ENCODE assay signal across 28 cellular contexts in genomic region chr13:96836733-96837132, GRCh38.
"Had no signal": no experiment of that assay in that cellular context is flagged by ENCODE, and none has a peak within 500 bp of the region (broad histone marks: within the 10 kb centered on the region; RNA-seq: fewer than 3 reads in every experiment).

No MANE protein-coding gene starts in this region.

- H3K4me3 ChIP-seq: neural progenitor cell, ovary, psoas muscle, right lobe of liver, sigmoid colon, suprapubic skin, testis, tibial artery, transverse colon, upper lobe of left lung, vagina had no signal

- H3K9me3 ChIP-seq: ovary, right lobe of liver, suprapubic skin, testis, transverse colon, upper lobe of left lung, vagina had no signal

- H3K36me3 ChIP-seq: neural progenitor cell, ovary, right lobe of liver, sigmoid colon, suprapubic skin, tibial artery, transverse colon, upper lobe of left lung, vagina had no signal

- H3K27ac ChIP-seq: neural progenitor cell, ovary, parathyroid adenoma, psoas muscle, right lobe of liver, sigmoid colon, suprapubic skin, testis, tibial artery, transverse colon, upper lobe of left lung, vagina had no signal

- ATAC-seq: naive thymus-derived CD4-positive, alpha-beta T cell; natural killer cell; psoas muscle; right cardiac atrium; right lobe of liver; stimulated activated memory B cell treated with anti-CD40 and anti-IgM and Interleukin-4, amounts not matched to agents 10 μg/mL and 1 μg/mL and 100 μg/mL, for 72 hours; stimulated activated naive CD8-positive, alpha-beta T cell treated with anti-CD3 and anti-CD28 coated beads, Interleukin-15, amount 100 ng/mL, for 72 hours; stimulated activated naive CD8-positive, alpha-beta T cell treated with anti-CD3 and anti-CD28 coated beads, Interleukin-15, Interleukin-2, amounts not matched to agents 100 U/mL and 50 U/mL, for 24 hours had no signal

- H3K4me2 ChIP-seq: neural progenitor cell had no signal

- H3K27me3 ChIP-seq: neural progenitor cell, ovary, right lobe of liver, sigmoid colon, suprapubic skin, testis, tibial artery, transverse colon, upper lobe of left lung, vagina had no signal

- DNase-seq: naive thymus-derived CD4-positive, alpha-beta T cell; natural killer cell; occipital lobe; ovary; posterior cingulate gyrus; psoas muscle; right cardiac atrium; right lobe of liver; sigmoid colon; small intestine; stimulated activated CD4-positive, alpha-beta T cell treated with anti-CD3 and anti-CD28 coated beads, Interleukin-15, amount 100 ng/mL, for 24 hours; stimulated activated CD4-positive, alpha-beta T cell treated with anti-CD3 and anti-CD28 coated beads, Interleukin-2, amount 100 ng/mL, for 24 hours; stimulated activated CD4-positive, alpha-beta T cell treated with anti-CD3 and anti-CD28 coated beads, Interleukin-2, amount 100 ng/mL, for 48 hours; stimulated activated CD4-positive, alpha-beta T cell treated with anti-CD3 and anti-CD28 coated beads, Interleukin-4, amount 100 ng/mL, for 24 hours; stimulated activated naive CD4-positive, alpha-beta T cell; stimulated activated naive CD8-positive, alpha-beta T cell treated with anti-CD3 and anti-CD28 coated beads, Interleukin-15, amount 100 ng/mL, for 72 hours; stimulated activated naive CD8-positive, alpha-beta T cell treated with anti-CD3 and anti-CD28 coated beads, Interleukin-15, Interleukin-2, amounts not matched to agents 100 U/mL and 50 U/mL, for 24 hours; substantia nigra; testis; tibial artery; transverse colon; upper lobe of left lung had no signal

- H2AFZ ChIP-seq: neural progenitor cell, parathyroid adenoma had no signal

- H3K9ac ChIP-seq: neural progenitor cell, parathyroid adenoma had no signal

- H3K4me1 ChIP-seq: neural progenitor cell, parathyroid adenoma, psoas muscle, right lobe of liver, sigmoid colon, suprapubic skin, testis, tibial artery, transverse colon, upper lobe of left lung, vagina had no signal

- FAIRE-seq: small intestine, urothelium cell line had no signal

- H3K79me2 ChIP-seq: parathyroid adenoma had no signal
